12 cellular contexts compared by ENCODE assay signal in genomic region chr11:9276571-9276970, GRCh38. TPM values are rescaled to one million over a fixed set of nuclear protein-coding genes. Genes with fewer than 3 reads are reported as not detected.
A peak's percentile ranks its signal among the peaks of the same experiment; 100 is the strongest.
DNase-seq lines count a peak whose midpoint lies in the region; ATAC-seq and TF ChIP-seq lines count a peak whose summit lies in the region.
"Had no signal": no experiment of that assay in that cellular context is flagged by ENCODE, and none has a peak within 500 bp of the region (broad histone marks: within the 10 kb centered on the region; RNA-seq: fewer than 3 reads in every experiment).

No MANE protein-coding gene starts in this region.

- no peak overlapping the region for H3K4me2 ChIP-seq in PC-9

- H3F3A ChIP-seq in PC-9 (ENCODE audit: insufficient read depth, low read depth): peaks cover 11% of the 10 kb centered on the region; the same call in 1 of the 2 replicates

- H3K27me3 ChIP-seq in PC-9 (ENCODE audit: insufficient read depth, low read depth): no peaks in the 10 kb centered on the region
- H3K27me3 ChIP-seq: gastroesophageal sphincter, spleen had no signal

- H3K9me2 ChIP-seq in PC-9 (ENCODE audit: insufficient read depth): no peaks in the 10 kb centered on the region

- no peaks in the 10 kb centered on the region for H4K20me1 ChIP-seq in PC-9 (ENCODE audit: insufficient read depth)

- BruUV-seq in PC-9 (replicated peaks; lab: Mats Ljungman, UMichigan): no TSS peak

- H3K36me3 ChIP-seq in PC-9 (ENCODE audit: low read depth): no peaks in the 10 kb centered on the region; the same call in 1 of the 2 replicates

- no peaks in the 10 kb centered on the region for H3K9me3 ChIP-seq in PC-9 (ENCODE audit: insufficient read depth, low read depth)
- H3K9me3 ChIP-seq: gastroesophageal sphincter, spleen had no signal

- H3K79me2 ChIP-seq in PC-9 (ENCODE audit: low read depth): no peaks in the 10 kb centered on the region

- no peak overlapping the region for H3K27ac ChIP-seq in PC-9
- H3K27ac ChIP-seq: gastroesophageal sphincter, spleen had no signal

- DNase-seq in NCI-H1417 (lab: John Stamatoyannopoulos, UW) (peak in 2 of 3 experiments; percentile 7 to 13), NCI-H1417 treated with DMSO at 0.1 percent for 48 hours (lab: John Stamatoyannopoulos, UW) (no peak), ELR (ENCODE audit: low read depth) (peak; percentile 34), PC-9 (no peak), epithelial cell of esophagus (ENCODE audit: low read depth) (peak; percentile 13), GM20000 (ENCODE audit: low spot score) (no peak), inferior parietal cortex (ENCODE audit: extremely low spot score) (no peak)
- DNase-seq: activated naive CD4-positive, alpha-beta T cell treated with anti-CD3 and anti-CD28 coated beads, Interleukin-2, amount 10 ng/mL, durations not matched to agents 7 days and 5 days; spleen; T-helper 9 cell had no signal

- 0 out of 2 replicates have a peak, but pooled peaks have one; percentile 15 for TF ChIP-seq CTCF in PC-9 (conservative IDR thresholded peaks at IDR 0.05)
- TF ChIP-seq CTCF in epithelial cell of esophagus (IDR thresholded peaks at IDR 0.05; ENCODE audit: insufficient read depth, low read depth, low read length, missing control alignments): no peak
- TF ChIP-seq CTCF in GM20000 (IDR thresholded peaks at IDR 0.05; ENCODE audit: extremely low read depth, missing control alignments): no peak

- CTCF ChIA-PET in PC-9 (lab: Charles Lee): no interaction called here

- POLR2A ChIA-PET in PC-9 (lab: Charles Lee; ENCODE audit: unreplicated experiment): interaction anchor here (0.6 to 0.7 kb wide), 2 partner anchors 94 to 230 kb away, joined by 3 to 9 read pairs; no protein-coding TSS in a partner anchor

- no peaks in the 10 kb centered on the region for H3K4me1 ChIP-seq in PC-9 (replicated peaks; ENCODE audit: insufficient read depth)

- ATAC-seq in HG03045 (IDR thresholded peaks at IDR 0.05; ENCODE audit: unreplicated experiment): no peak
- ATAC-seq: gastroesophageal sphincter had no signal

- H2AFZ ChIP-seq in PC-9: no peak overlapping the region

- intact Hi-C loops in PC-9 (cut with micrococcal nuclease; ENCODE audit: unreplicated experiment): no loop called here

- H3K4me3 ChIP-seq in PC-9 (no peak overlapping the region), epithelial cell of esophagus (ENCODE audit: low read length) (no peak overlapping the region)
- H3K4me3 ChIP-seq: gastroesophageal sphincter, spleen had no signal

RNA-seq across cellular contexts. Expression of gene DENND5A, which starts 11.4 kb away (rescaled TPM):
- total RNA-seq in PC-9 (2021): 17.7 and 19.8 TPM in 2 replicates

RNA-seq across cellular contexts. Expression of gene TMEM41B, which starts 37.8 kb away (rescaled TPM):
- 58.5 and 65.1 TPM in 2 replicates for total RNA-seq in PC-9 (2021)

Comparison
In these comparisons a context has a peak if more than half of its experiments do, and no peak if none do; other contexts are left out.
1. DNase-seq: peak in NCI-H1417 (2 of 3), ELR (single experiment) and epithelial cell of esophagus (single experiment); none in NCI-H1417 treated with DMSO at 0.1 percent for 48 hours (single experiment), PC-9 (0 of 2), GM20000 (single experiment) and inferior parietal cortex (single experiment).